27 cellular contexts compared by ENCODE assay signal in genomic region chr5:137328991-137329390, GRCh38.
"Had no signal": no experiment of that assay in that cellular context is flagged by ENCODE, and none has a peak within 500 bp of the region (broad histone marks: within the 10 kb centered on the region; RNA-seq: fewer than 3 reads in every experiment).

No MANE protein-coding gene starts in this region.

- H3K4me2 ChIP-seq: neural progenitor cell, smooth muscle cell had no signal

- H3K9me3 ChIP-seq: ovary, psoas muscle, spleen, stomach, thoracic aorta, thyroid gland, tibial nerve, upper lobe of left lung, vagina had no signal

- FAIRE-seq: urothelium cell line had no signal

- DNase-seq: natural killer cell; occipital lobe; ovary; posterior cingulate gyrus; psoas muscle; right cardiac atrium; spleen; stimulated activated CD4-positive, alpha-beta T cell treated with anti-CD3 and anti-CD28 coated beads, Interleukin-12 subunit alpha, Interleukin-12 subunit beta, amount 100 ng/mL, for 4 hours; stimulated activated CD4-positive, alpha-beta T cell treated with anti-CD3 and anti-CD28 coated beads, Interleukin-2, amount 100 ng/mL, for 24 hours; stimulated activated CD4-positive, alpha-beta T cell treated with anti-CD3 and anti-CD28 coated beads, Interleukin-2, amount 100 ng/mL, for 48 hours; stimulated activated CD4-positive, alpha-beta T cell treated with anti-CD3 and anti-CD28 coated beads, Interleukin-4, amount 100 ng/mL, for 24 hours; stimulated activated naive B cell treated with anti-CD40 and anti-IgM and Interleukin-4, amounts not matched to agents 10 μg/mL and 1 μg/mL and 100 μg/mL, for 72 hours; stimulated activated naive CD4-positive, alpha-beta T cell treated with Interleukin-2 at 50 U/mL for 16 hours; stomach; thyroid gland; trophoblast cell; upper lobe of left lung had no signal

- H3K9ac ChIP-seq: neural progenitor cell, parathyroid adenoma had no signal

- H3K79me2 ChIP-seq: parathyroid adenoma had no signal

- H2AFZ ChIP-seq: neural progenitor cell, parathyroid adenoma had no signal

- H3K4me1 ChIP-seq: neural progenitor cell, parathyroid adenoma, psoas muscle, spleen, tibial nerve, upper lobe of left lung, vagina had no signal

- H3K27me3 ChIP-seq: neural progenitor cell, ovary, spleen, stomach, thyroid gland, tibial nerve, upper lobe of left lung, vagina had no signal

- ATAC-seq: natural killer cell; psoas muscle; right cardiac atrium; sciatic nerve; stimulated activated effector memory CD8-positive, alpha-beta T cell treated with anti-CD3 and anti-CD28 coated beads, Interleukin-12 subunit alpha, Interleukin-12 subunit beta, amount 100 ng/mL, for 72 hours; stimulated activated naive B cell treated with anti-CD40 and anti-IgM and Interleukin-4, amounts not matched to agents 10 μg/mL and 1 μg/mL and 100 μg/mL, for 72 hours had no signal

- H3K4me3 ChIP-seq: neural progenitor cell, ovary, psoas muscle, skin epidermis, smooth muscle cell, spleen, stomach, thoracic aorta, thyroid gland, tibial nerve, upper lobe of left lung, vagina had no signal

- H3K36me3 ChIP-seq: neural progenitor cell, ovary, spleen, stomach, thoracic aorta, thyroid gland, tibial nerve, upper lobe of left lung, vagina had no signal

- H3K27ac ChIP-seq: neural progenitor cell, ovary, parathyroid adenoma, psoas muscle, skin epidermis, spleen, stomach, thoracic aorta, thyroid gland, tibial nerve, upper lobe of left lung, vagina had no signal
